ENCODE assay signal across 13 cellular contexts in genomic region chr15:37059051-37059450, GRCh38. TPM values are rescaled to one million over a fixed set of nuclear protein-coding genes. Genes with fewer than 3 reads are reported as not detected.
A peak's percentile ranks its signal among the peaks of the same experiment; 100 is the strongest.
DNase-seq lines count a peak whose midpoint lies in the region; ATAC-seq and TF ChIP-seq lines count a peak whose summit lies in the region.
"Had no signal": no experiment of that assay in that cellular context is flagged by ENCODE, and none has a peak within 500 bp of the region (broad histone marks: within the 10 kb centered on the region; RNA-seq: fewer than 3 reads in every experiment).

No MANE protein-coding gene starts in this region.

- ATAC-seq in GM18867 (IDR thresholded peaks at IDR 0.05; ENCODE audit: unreplicated experiment), result no peak
- ATAC-seq: activated naive CD8-positive, alpha-beta T cell treated with anti-CD3 and anti-CD28 coated beads, Interleukin-2, amount 50 U/mL, for 24 hours; stimulated activated naive CD8-positive, alpha-beta T cell treated with anti-CD3 and anti-CD28 coated beads, Interleukin-15, amount 100 ng/mL, for 72 hours had no signal

- no peak for TF ChIP-seq CTCF in astrocyte of the spinal cord (IDR thresholded peaks at IDR 0.05; ENCODE audit: low read depth, low read length)
- no peak for TF ChIP-seq CTCF in cardiac muscle cell (IDR thresholded peaks at IDR 0.05; ENCODE audit: low read depth, low read length)
- TF ChIP-seq CTCF in Peyer's patch (IDR thresholded peaks at IDR 0.05), result no peak

- no peaks in the 10 kb centered on the region for H3K9me3 ChIP-seq in cardiac muscle cell (ENCODE audit: low read depth)
- H3K9me3 ChIP-seq in Peyer's patch, result no peaks in the 10 kb centered on the region
- H3K9me3 ChIP-seq: SJSA1 had no signal

- peaks cover 74% of the 10 kb centered on the region for H3K36me3 ChIP-seq in cardiac muscle cell
- H3K36me3 ChIP-seq in Peyer's patch, result no peaks in the 10 kb centered on the region
- H3K36me3 ChIP-seq: SJSA1 had no signal

- H3K4me3 ChIP-seq in astrocyte of the spinal cord (ENCODE audit: low read depth, low read length) (no peak overlapping the region), cardiac muscle cell (peak overlapping the region; percentile 1), Peyer's patch (no peak overlapping the region)
- H3K4me3 ChIP-seq: SJSA1 had no signal

- no peak for TF ChIP-seq POLR2A in Peyer's patch (IDR thresholded peaks at IDR 0.05)

- H3K27ac ChIP-seq in cardiac muscle cell, result peak overlapping the region; percentile 96
- no peak overlapping the region for H3K27ac ChIP-seq in Peyer's patch
- H3K27ac ChIP-seq: SJSA1 had no signal

- DNase-seq in GM04503 (ENCODE audit: low read depth) (peak; percentile 60), astrocyte of the spinal cord (ENCODE audit: low read depth, low spot score) (peak; percentile 83), cardiac muscle cell (ENCODE audit: low read depth in 1 of 2, low spot score in 1 of 2) (peak in 1 of 2 donors; percentile 85), renal cortical epithelial cell (ENCODE audit: low read depth) (peak; percentile 58), cerebellar nuclear complex (lab: John Stamatoyannopoulos, UW) (no peak), Peyer's patch (no peak)
- no peak for DNase-seq in stimulated activated CD4-positive, alpha-beta T cell treated with anti-CD3 and anti-CD28 coated beads, Interleukin-4, amount 100 ng/mL, for 24 hours
- DNase-seq: activated CD4-positive, alpha-beta memory T cell treated with anti-CD3 and anti-CD28 coated beads for 36 hours; activated naive CD8-positive, alpha-beta T cell treated with anti-CD3 and anti-CD28 coated beads, Interleukin-2, amount 50 U/mL, for 24 hours; CD4-positive, alpha-beta memory T cell; stimulated activated naive CD8-positive, alpha-beta T cell treated with anti-CD3 and anti-CD28 coated beads, Interleukin-15, amount 100 ng/mL, for 72 hours had no signal

- H3K27me3 ChIP-seq in cardiac muscle cell (no peaks in the 10 kb centered on the region), Peyer's patch (no peaks in the 10 kb centered on the region)
- H3K27me3 ChIP-seq: SJSA1 had no signal

- H3K4me1 ChIP-seq in cardiac muscle cell (ENCODE audit: low read depth) (peaks cover 39% of the 10 kb centered on the region), Peyer's patch (no peaks in the 10 kb centered on the region)

- in situ Hi-C loops in astrocyte of the spinal cord (cut with HindIII; ENCODE audit: low sequenced_read_pairs), result no loop called here

RNA-seq across cellular contexts. Expression of gene MEIS2, which starts 41.3 kb away (rescaled TPM):
- 326 and 432 TPM in 2 replicates for total RNA-seq in cardiac muscle cell
- polyA plus RNA-seq in cardiac muscle cell, result 224 and 249 TPM in 2 replicates
- total RNA-seq in renal cortical epithelial cell, result 0.52 and 2.6 TPM in 2 replicates
- 10 to 100 TPM in 3 of 4 donors, 1 to 10 TPM in 1; 7.5 to 40.4 (median 21.2) TPM for total RNA-seq in Peyer's patch
- total RNA-seq: activated CD4-positive, alpha-beta memory T cell treated with anti-CD3 and anti-CD28 coated beads for 36 hours; CD4-positive, alpha-beta memory T cell had no signal
- polyA plus RNA-seq: CD4-positive, alpha-beta memory T cell had no signal

Comparison
In these comparisons a context has a peak if more than half of its experiments do, and no peak if none do; other contexts are left out.
1. DNase-seq: peak in GM04503 (single experiment), astrocyte of the spinal cord (single experiment) and renal cortical epithelial cell (single experiment); none in cerebellar nuclear complex (0 of 2), Peyer's patch (0 of 3) and stimulated activated CD4-positive, alpha-beta T cell treated with anti-CD3 and anti-CD28 coated beads, Interleukin-4, amount 100 ng/mL, for 24 hours (single experiment).